18 cellular contexts compared by ENCODE assay signal in genomic region chr1:93770640-93771039, GRCh38.
A peak's percentile ranks its signal among the peaks of the same experiment; 100 is the strongest.
DNase-seq lines count a peak whose midpoint lies in the region; ATAC-seq lines count a peak whose summit lies in the region.
"Had no signal": no experiment of that assay in that cellular context is flagged by ENCODE, and none has a peak within 500 bp of the region (broad histone marks: within the 10 kb centered on the region; RNA-seq: fewer than 3 reads in every experiment).

No MANE protein-coding gene starts in this region.

- H3K4me1 Mint-ChIP-seq in naive thymus-derived CD8-positive, alpha-beta T cell: peaks cover 0 to 18% (median 7%) of the 10 kb centered on the region in 4 donors

- H3K36me3 Mint-ChIP-seq in naive thymus-derived CD8-positive, alpha-beta T cell: peaks cover 0 to 3% (median 0%) of the 10 kb centered on the region in 3 donors

- no peaks in the 10 kb centered on the region for H3K9me3 Mint-ChIP-seq in naive thymus-derived CD8-positive, alpha-beta T cell
- H3K9me3 Mint-ChIP-seq: activated T-helper 1 cell treated with anti-CD3 and anti-CD28 coated beads, Interleukin-12 subunit alpha, Interleukin-12 subunit beta, Interleukin-2, Interleukin-4 antibody, amounts not matched to agents 30 ng/mL and 10 ng/mL and 1 ng/mL, durations not matched to agents 14 hours and 24 hours and 36 hours had no signal

- H3K27ac Mint-ChIP-seq in naive thymus-derived CD8-positive, alpha-beta T cell: no peak overlapping the region
- H3K27ac Mint-ChIP-seq: activated T-helper 1 cell treated with anti-CD3 and anti-CD28 coated beads, Interleukin-12 subunit alpha, Interleukin-12 subunit beta, Interleukin-2, Interleukin-4 antibody, amounts not matched to agents 30 ng/mL and 10 ng/mL and 1 ng/mL, durations not matched to agents 14 hours and 24 hours and 36 hours; T-helper 17 cell had no signal

- H3K27me3 Mint-ChIP-seq in naive thymus-derived CD8-positive, alpha-beta T cell: peaks cover 0 to 7% (median 0%) of the 10 kb centered on the region in 5 donors

- ATAC-seq in esophagus mucosa: no peak
- ATAC-seq in HG03520 (IDR thresholded peaks at IDR 0.05; ENCODE audit: unreplicated experiment): no peak
- ATAC-seq in naive thymus-derived CD8-positive, alpha-beta T cell: no peak
- ATAC-seq: activated CD4-positive, CD25-positive, alpha-beta regulatory T cell treated with anti-CD3 and anti-CD28 coated beads, Interleukin-2, amount 50 U/mL, for 24 hours; pancreas; sciatic nerve; T-helper 17 cell had no signal

- no peak overlapping the region for H3K4me3 Mint-ChIP-seq in naive thymus-derived CD8-positive, alpha-beta T cell
- H3K4me3 Mint-ChIP-seq: activated T-helper 1 cell treated with anti-CD3 and anti-CD28 coated beads, Interleukin-12 subunit alpha, Interleukin-12 subunit beta, Interleukin-2, Interleukin-4 antibody, amounts not matched to agents 30 ng/mL and 10 ng/mL and 1 ng/mL, durations not matched to agents 14 hours and 24 hours and 36 hours; T-helper 17 cell had no signal

- POLR2A ChIA-PET in naive thymus-derived CD8-positive, alpha-beta T cell (lab: Charles Lee): no interaction called here

- DNase-seq in SIG-M5 treated with dmso at 0.1 percent for 504 hours (lab: John Stamatoyannopoulos, UW; ENCODE audit: unreplicated experiment) (peak; percentile 2), SIG-M5 (lab: John Stamatoyannopoulos, UW) (no peak), OCI-M1 (lab: John Stamatoyannopoulos, UW) (peak; percentile 14), dermis blood vessel endothelial cell (peak; percentile 28), myocyte (ENCODE audit: low read depth) (peak; percentile 54)
- no peak for DNase-seq in naive thymus-derived CD8-positive, alpha-beta T cell
- DNase-seq: 8988T; DMS 273 treated with DMSO at 0.1 percent for 48 hours; NCI-H1105 treated with DMSO at 0.1 percent for 48 hours; NCI-H2171; pancreas; stimulated activated naive CD4-positive, alpha-beta T cell treated with Interleukin-2 at 50 U/mL for 16 hours; T-helper 17 cell had no signal

Comparison
In these comparisons a context has a peak if more than half of its experiments do, and no peak if none do; other contexts are left out.
1. DNase-seq: peak in SIG-M5 treated with dmso at 0.1 percent for 504 hours (single experiment), OCI-M1 (single experiment), dermis blood vessel endothelial cell (single experiment) and myocyte (single experiment); none in SIG-M5 (single experiment) and naive thymus-derived CD8-positive, alpha-beta T cell (0 of 10).